ENCODE assay signal across 8 cellular contexts in genomic region chr11:119335091-119335654, GRCh38. TPM values are rescaled to one million over a fixed set of nuclear protein-coding genes. Genes with fewer than 3 reads are reported as not detected.
DNase-seq lines count a peak whose midpoint lies in the region; ATAC-seq and TF ChIP-seq lines count a peak whose summit lies in the region.

No MANE protein-coding gene starts in this region.

- H3K27me3 Mint-ChIP-seq in naive thymus-derived CD4-positive, alpha-beta T cell = peaks cover 11 to 23% (median 19%) of the 10 kb centered on the region in 5 donors

- H3K4me3 ChIP-seq in AG09309 (ENCODE audit: control insufficient read depth, low read depth, low read length) = peak overlapping the region; percentile 82
- H3K4me3 ChIP-seq in KMS-11 (IDR thresholded peaks at IDR 0.05; ENCODE audit: insufficient read depth, low read depth, low read length) = no peak overlapping the region
- peak overlapping the region; percentile 54 to 100 (median 94) for H3K4me3 ChIP-seq in dorsolateral prefrontal cortex
- peak overlapping the region; percentile 60 for H3K4me3 ChIP-seq in naive thymus-derived CD4-positive, alpha-beta T cell (ENCODE audit: low read length)

- no peak for DNase-seq in AG09309 (ENCODE audit: low read depth)
- DNase-seq in dorsolateral prefrontal cortex = no peak
- no peak for DNase-seq in naive thymus-derived CD4-positive, alpha-beta T cell
- no peak for DNase-seq in NCI-H1105 treated with DMSO at 0.1 percent for 48 hours (lab: John Stamatoyannopoulos, UW)

- peaks cover 6% of the 10 kb centered on the region; the same call in 1 of the 2 replicates for H3K79me2 ChIP-seq in KMS-11 (ENCODE audit: insufficient read depth, low read depth)

- H3K36me3 Mint-ChIP-seq in naive thymus-derived CD4-positive, alpha-beta T cell = peaks cover 0 to 10% (median 0%) of the 10 kb centered on the region in 5 donors

- no peak for ATAC-seq in naive thymus-derived CD4-positive, alpha-beta T cell
- ATAC-seq in GM21717 (IDR thresholded peaks at IDR 0.05; ENCODE audit: unreplicated experiment) (no peak), GM18867 (IDR thresholded peaks at IDR 0.05; ENCODE audit: unreplicated experiment) (no peak), HG02610 (IDR thresholded peaks at IDR 0.05; ENCODE audit: unreplicated experiment) (no peak)

- H3K9me3 ChIP-seq in naive thymus-derived CD4-positive, alpha-beta T cell (ENCODE audit: control insufficient read depth in 2 of 3, low read length in 3 of 3) = no peaks in the 10 kb centered on the region

- H3K9ac ChIP-seq in KMS-11 = peak overlapping the region; percentile 78; the same call in 1 of the 2 replicates

- no peaks in the 10 kb centered on the region for H3K9me3 Mint-ChIP-seq in naive thymus-derived CD4-positive, alpha-beta T cell

- intact Hi-C loops in dorsolateral prefrontal cortex (cut with DNase I) = loop anchor here in 1 of 2 donors (5.0 kb wide), 1 partner anchor 37 kb away; no protein-coding TSS in a partner anchor
- intact Hi-C loops in naive thymus-derived CD4-positive, alpha-beta T cell (cut with micrococcal nuclease) = loop anchor here in 1 of 2 donors (2.0 to 5.0 kb wide), 2 partner anchors 128 to 316 kb away; partner anchors contain the start of genes CBL, RPS25 and TRAPPC4

- peak overlapping the region; percentile 88 to 99 (median 98) for H3K4me3 Mint-ChIP-seq in naive thymus-derived CD4-positive, alpha-beta T cell

- H3K27ac ChIP-seq in KMS-11 (no peak overlapping the region), dorsolateral prefrontal cortex (peak overlapping the region in 16 of 59 donors; percentile 51 to 87 (median 80))
- H3K27ac ChIP-seq in naive thymus-derived CD4-positive, alpha-beta T cell (ENCODE audit: low read depth, low read length) = peak overlapping the region; percentile 89

- H3K4me1 Mint-ChIP-seq in naive thymus-derived CD4-positive, alpha-beta T cell = peaks cover 22 to 61% (median 41%) of the 10 kb centered on the region in 7 donors

- POLR2A ChIA-PET in naive thymus-derived CD4-positive, alpha-beta T cell (lab: Charles Lee) = interaction anchor here (0.6 to 1.2 kb wide), 5 partner anchors 9 to 298 kb away, joined by 3 to 7 read pairs (median 3); no protein-coding TSS in a partner anchor

- H4K20me1 ChIP-seq in KMS-11 (ENCODE audit: insufficient read depth) = no peaks in the 10 kb centered on the region

- H3K27ac Mint-ChIP-seq in naive thymus-derived CD4-positive, alpha-beta T cell = peak overlapping the region; percentile 91 to 99 (median 97)

- H3K4me1 ChIP-seq in KMS-11 (ENCODE audit: low read depth, poor library complexity, severe bottlenecking) = no peaks in the 10 kb centered on the region
- H3K4me1 ChIP-seq in naive thymus-derived CD4-positive, alpha-beta T cell (ENCODE audit: control insufficient read depth in 2 of 2, insufficient read depth in 2 of 2, low read length in 2 of 2) = peaks cover 12 to 14% of the 10 kb centered on the region in 2 donors

- H2AFZ ChIP-seq in KMS-11 (ENCODE audit: low read depth) = 0 out of 2 replicates have a peak overlapping the region, but pooled peaks have one; percentile 48

- no peaks in the 10 kb centered on the region for H3K36me3 ChIP-seq in KMS-11 (ENCODE audit: insufficient read depth)
- peaks cover 0 to 15% (median 0%) of the 10 kb centered on the region in 3 experiments for H3K36me3 ChIP-seq in naive thymus-derived CD4-positive, alpha-beta T cell (ENCODE audit: control insufficient read depth in 2 of 3, insufficient read depth in 3 of 3, low read length in 3 of 3)

- TF ChIP-seq CTCF in AG09309 (IDR thresholded peaks at IDR 0.05; ENCODE audit: control insufficient read depth, insufficient read depth, low read depth, low read length, missing control alignments) (no peak), KMS-11 (conservative IDR thresholded peaks at IDR 0.05; ENCODE audit: low read depth, low read length) (no peak), dorsolateral prefrontal cortex (IDR thresholded peaks at IDR 0.05 in 54 of 56, conservative IDR thresholded peaks at IDR 0.05 in 2 of 56; ENCODE audit: low read depth in 1 of 56, partially characterized antibody in 56 of 56) (no peak)

- no peaks in the 10 kb centered on the region for H3K27me3 ChIP-seq in KMS-11 (ENCODE audit: insufficient read depth, low read depth)
- H3K27me3 ChIP-seq in dorsolateral prefrontal cortex = peaks cover 0 to 4% (median 0%) of the 10 kb centered on the region in 45 donors
- peaks cover 4 to 11% of the 10 kb centered on the region in 2 donors for H3K27me3 ChIP-seq in naive thymus-derived CD4-positive, alpha-beta T cell (ENCODE audit: control insufficient read depth in 2 of 2, insufficient read depth in 2 of 2, low read length in 2 of 2)

- H3K4me2 ChIP-seq in KMS-11 = peak overlapping the region; percentile 64

- CTCF ChIA-PET in naive thymus-derived CD4-positive, alpha-beta T cell (lab: Charles Lee) = no interaction called here

RNA-seq across cellular contexts. Expression of gene RNF26, which starts 0.8 kb away (rescaled TPM):
- 10 to 100 TPM; 15.9 to 31.2 (median 24.4) TPM for total RNA-seq in dorsolateral prefrontal cortex
- 10 to 100 TPM; 16.9 to 28.3 (median 18.9) TPM for total RNA-seq in naive thymus-derived CD4-positive, alpha-beta T cell
- polyA plus RNA-seq in naive thymus-derived CD4-positive, alpha-beta T cell = 10 to 100 TPM; 50.3 to 59.1 TPM

RNA-seq across cellular contexts. Expression of gene C1QTNF5, which starts 5.5 kb away (rescaled TPM):
- total RNA-seq in dorsolateral prefrontal cortex = 10 to 100 TPM in 74 of 120 experiments, 1 to 10 TPM in 46; 5.1 to 23.2 (median 10.8) TPM
- not detected for total RNA-seq in naive thymus-derived CD4-positive, alpha-beta T cell
- not detected for polyA plus RNA-seq in naive thymus-derived CD4-positive, alpha-beta T cell

RNA-seq across cellular contexts. Expression of gene MFRP, which starts 11.3 kb away (rescaled TPM):
- total RNA-seq in dorsolateral prefrontal cortex = under 1 TPM in 1 of 120 experiments, not detected in 119; 0.32 TPM
- total RNA-seq in naive thymus-derived CD4-positive, alpha-beta T cell = not detected
- polyA plus RNA-seq in naive thymus-derived CD4-positive, alpha-beta T cell = not detected

RNA-seq across cellular contexts. Expression of gene MCAM, which starts 18.2 kb away (rescaled TPM):
- total RNA-seq in dorsolateral prefrontal cortex = 100 to 1,000 TPM in 2 of 120 experiments, 10 to 100 TPM in 118; 17.4 to 120 (median 43.4) TPM
- total RNA-seq in naive thymus-derived CD4-positive, alpha-beta T cell = 1 to 10 TPM in 2 of 5 experiments, under 1 TPM in 3; 0.08 to 5.1 (median 0.73) TPM
- under 1 TPM in 1 of 2 donors, not detected in 1; 0.26 TPM for polyA plus RNA-seq in naive thymus-derived CD4-positive, alpha-beta T cell

RNA-seq across cellular contexts. Expression of gene USP2, which starts 46.3 kb away (rescaled TPM):
- total RNA-seq in dorsolateral prefrontal cortex = 10 to 100 TPM; 32.5 to 68.6 (median 46.7) TPM
- 1 to 10 TPM in 1 of 5 experiments, under 1 TPM in 4; 0.07 to 1.1 (median 0.43) TPM for total RNA-seq in naive thymus-derived CD4-positive, alpha-beta T cell
- polyA plus RNA-seq in naive thymus-derived CD4-positive, alpha-beta T cell = under 1 TPM; 0.26 to 0.50 TPM

Comparison
In these comparisons a context has a peak if more than half of its experiments do, and no peak if none do; other contexts are left out.
1. RNA of gene C1QTNF5, which starts 5.5 kb away (total RNA-seq): 5.1 to 23.2 TPM in dorsolateral prefrontal cortex; not detected in naive thymus-derived CD4-positive, alpha-beta T cell; every median in the first group is over 4 times any median in the second.